In genomic region chr2:65686928-65687521, GRCh38 we compare ENCODE assay signal across 11 cellular contexts.
DNase-seq lines count a peak whose midpoint lies in the region; ATAC-seq and TF ChIP-seq lines count a peak whose summit lies in the region.
"Had no signal": no experiment of that assay in that cellular context is flagged by ENCODE, and none has a peak within 500 bp of the region (broad histone marks: within the 10 kb centered on the region; RNA-seq: fewer than 3 reads in every experiment).

No MANE protein-coding gene starts in this region.

- no peak for ATAC-seq in activated T-helper 17 cell treated with anti-CD3 and anti-CD28 coated beads, Interleukin-2, amount 50 U/mL, for 72 hours (replicated peaks)
- ATAC-seq in GM21576 (IDR thresholded peaks at IDR 0.05; ENCODE audit: unreplicated experiment), result no peak

- H3K27ac ChIP-seq in WERI-Rb-1, result no peak overlapping the region

- in situ Hi-C loops in G401 (cut with HindIII; ENCODE audit: low sequenced_read_pairs), result no loop called here

- TF ChIP-seq CTCF in WERI-Rb-1 (IDR thresholded peaks at IDR 0.05; ENCODE audit: low read depth, low read length), result peak; percentile 7; the same call in 1 of the 2 replicates
- TF ChIP-seq CTCF in nephron (IDR thresholded peaks at IDR 0.05; ENCODE audit: unreplicated experiment in 3 of 3), result peak in 2 of 3 experiments; percentile 13 to 15

- no peaks in the 10 kb centered on the region for H3K27me3 Mint-ChIP-seq in nephron (ENCODE audit: low read depth)
- peaks cover 26% of the 10 kb centered on the region for H3K27me3 Mint-ChIP-seq in activated T-helper 17 cell treated with anti-CD3 and anti-CD28 coated beads, Interleukin-2, amount 50 U/mL, for 72 hours

- H3K36me3 Mint-ChIP-seq in nephron (ENCODE audit: low read depth), result no peaks in the 10 kb centered on the region
- no peaks in the 10 kb centered on the region for H3K36me3 Mint-ChIP-seq in activated T-helper 17 cell treated with anti-CD3 and anti-CD28 coated beads, Interleukin-2, amount 50 U/mL, for 72 hours (ENCODE audit: low read depth)
- H3K36me3 Mint-ChIP-seq: CD4-positive, alpha-beta memory T cell had no signal

- H3K9me3 ChIP-seq in WERI-Rb-1 (ENCODE audit: severe bottlenecking), result no peaks in the 10 kb centered on the region

- H3K27ac Mint-ChIP-seq in nephron, result no peak overlapping the region
- H3K27ac Mint-ChIP-seq in activated T-helper 17 cell treated with anti-CD3 and anti-CD28 coated beads, Interleukin-2, amount 50 U/mL, for 72 hours, result no peak overlapping the region
- H3K27ac Mint-ChIP-seq: CD4-positive, alpha-beta memory T cell had no signal

- peaks cover 21% of the 10 kb centered on the region for H3K4me1 Mint-ChIP-seq in nephron
- no peaks in the 10 kb centered on the region for H3K4me1 Mint-ChIP-seq in activated T-helper 17 cell treated with anti-CD3 and anti-CD28 coated beads, Interleukin-2, amount 50 U/mL, for 72 hours
- H3K4me1 Mint-ChIP-seq: CD4-positive, alpha-beta memory T cell had no signal

- H3K36me3 ChIP-seq in WERI-Rb-1, result no peaks in the 10 kb centered on the region

- H3K4me3 ChIP-seq in WERI-Rb-1 (ENCODE audit: low read depth, low read length), result no peak overlapping the region
- H3K4me3 ChIP-seq: dorsolateral prefrontal cortex had no signal

- H3K4me3 Mint-ChIP-seq in nephron, result no peak overlapping the region
- no peak overlapping the region for H3K4me3 Mint-ChIP-seq in activated T-helper 17 cell treated with anti-CD3 and anti-CD28 coated beads, Interleukin-2, amount 50 U/mL, for 72 hours
- H3K4me3 Mint-ChIP-seq: CD4-positive, alpha-beta memory T cell had no signal

- no peaks in the 10 kb centered on the region for H3K9me3 Mint-ChIP-seq in nephron
- no peaks in the 10 kb centered on the region for H3K9me3 Mint-ChIP-seq in activated T-helper 17 cell treated with anti-CD3 and anti-CD28 coated beads, Interleukin-2, amount 50 U/mL, for 72 hours

- peaks cover 41% of the 10 kb centered on the region for H3K27me3 ChIP-seq in WERI-Rb-1 (ENCODE audit: insufficient read depth, low read depth, severe bottlenecking)
- H3K27me3 ChIP-seq: dorsolateral prefrontal cortex had no signal

- DNase-seq in G401 (ENCODE audit: low spot score) (peak; percentile 61), NAMALWA (ENCODE audit: low spot score) (peak; percentile 8), WERI-Rb-1 (no peak), ecto neural progenitor cell (ENCODE audit: low spot score) (no peak), HuH-7.5 (ENCODE audit: low spot score) (no peak)
- DNase-seq: CD4-positive, alpha-beta memory T cell; dorsolateral prefrontal cortex; stimulated activated naive CD4-positive, alpha-beta T cell had no signal

Comparison
In these comparisons a context has a peak if more than half of its experiments do, and no peak if none do; other contexts are left out.
1. DNase-seq: peak in G401 (single experiment) and NAMALWA (single experiment); none in WERI-Rb-1 (single experiment), ecto neural progenitor cell (single experiment) and HuH-7.5 (single experiment).